In genomic region chr19:53520547-53521372, GRCh38 we compare ENCODE assay signal across 7 cellular contexts. TPM values are rescaled to one million over a fixed set of nuclear protein-coding genes. Genes with fewer than 3 reads are reported as not detected.
DNase-seq lines count a peak whose midpoint lies in the region; ATAC-seq, FAIRE-seq and TF ChIP-seq lines count a peak whose summit lies in the region.

No MANE protein-coding gene starts in this region.

- H3K27ac ChIP-seq in WERI-Rb-1 (peak overlapping the region; percentile 69), small intestine (ENCODE audit: low read depth in 1 of 2, low read length in 1 of 2) (peak overlapping the region; percentile 16 to 85)

- WGBS in small intestine, 3 donors, result 1 to 3% (median 2%) methylated on average over 46 of the region's 46 CpGs

- H3K36me3 ChIP-seq in WERI-Rb-1 (peaks cover under 1% of the 10 kb centered on the region), bronchial epithelial cell (ENCODE audit: control insufficient read depth, insufficient read depth, low read length) (no peaks in the 10 kb centered on the region), small intestine (ENCODE audit: control insufficient read depth in 2 of 2, insufficient read depth in 2 of 2, low read length in 2 of 2) (no peaks in the 10 kb centered on the region)

- ATAC-seq in HG02943 (IDR thresholded peaks at IDR 0.05; ENCODE audit: low read depth, unreplicated experiment), result peak; percentile 97

- H3K4me3 ChIP-seq in WERI-Rb-1 (ENCODE audit: low read depth, low read length) (peak overlapping the region; percentile 92), bronchial epithelial cell (ENCODE audit: low read depth, low read length) (peak overlapping the region; percentile 68), small intestine (ENCODE audit: low read depth in 1 of 2, low read length in 2 of 2) (peak overlapping the region; percentile 50 to 67)

- TF ChIP-seq CTCF in WERI-Rb-1 (IDR thresholded peaks at IDR 0.05; ENCODE audit: low read depth, low read length) (no peak), bronchial epithelial cell (IDR thresholded peaks at IDR 0.05; ENCODE audit: insufficient read depth, low read length, severe bottlenecking) (no peak)

- FAIRE-seq in GM18507 (lab: Jason Lieb, UNC), result peak; percentile 93
- peak; percentile 64 for FAIRE-seq in bronchial epithelial cell (lab: Jason Lieb, UNC)
- FAIRE-seq in small intestine (lab: Jason Lieb, UNC), result no peak

- DNase-seq in GM18507 (ENCODE audit: extremely low spot score, insufficient read length, low read depth) (peak; percentile 36), NCI-H2081 (lab: John Stamatoyannopoulos, UW) (peak; percentile 82 to 85), WERI-Rb-1 (peak; percentile 93), bronchial epithelial cell (ENCODE audit: low read depth) (peak; percentile 93), iPS-NIHi7 (ENCODE audit: extremely low spot score) (peak; percentile 94), small intestine (peak; percentile 98)

- no peaks in the 10 kb centered on the region for H3K4me1 ChIP-seq in small intestine (ENCODE audit: control insufficient read depth in 2 of 2, insufficient read depth in 1 of 2, low read depth in 1 of 2, low read length in 1 of 2)

- H3K9me3 ChIP-seq in WERI-Rb-1 (ENCODE audit: severe bottlenecking) (peaks cover 10% of the 10 kb centered on the region), small intestine (ENCODE audit: control insufficient read depth, low read depth) (no peaks in the 10 kb centered on the region)

- H3K27me3 ChIP-seq in WERI-Rb-1 (ENCODE audit: insufficient read depth, low read depth, severe bottlenecking) (no peaks in the 10 kb centered on the region), bronchial epithelial cell (ENCODE audit: control insufficient read depth, insufficient read depth, low read length) (no peaks in the 10 kb centered on the region), small intestine (ENCODE audit: control insufficient read depth in 2 of 2, insufficient read depth in 2 of 2, low read length in 2 of 2) (no peaks in the 10 kb centered on the region)

RNA-seq across cellular contexts. Expression of gene ZNF331, which starts 17.2 kb away (rescaled TPM):
- total RNA-seq in bronchial epithelial cell, result 6.4 and 6.8 TPM in 2 replicates
- 1 to 10 TPM; 2.2 to 5.9 (median 3.5) TPM for polyA plus RNA-seq in small intestine

RNA-seq across cellular contexts. Expression of gene ZNF813, which starts 53.2 kb away (rescaled TPM):
- total RNA-seq in bronchial epithelial cell, result 3.9 and 4.6 TPM in 2 replicates
- polyA plus RNA-seq in small intestine, result 1 to 10 TPM in 1 of 3 donors, under 1 TPM in 2; 0.45 to 1.6 (median 0.54) TPM

Comparison
In these comparisons a context has a peak if more than half of its experiments do, and no peak if none do; other contexts are left out.
1. Peak in every context shown above with its lines: DNase-seq, ATAC-seq, H3K4me3 ChIP-seq and H3K27ac ChIP-seq.
2. DNase-seq: peak in every context shown above with its lines; median percentile 98 in small intestine; 94 in iPS-NIHi7; 93 in WERI-Rb-1; 93 in bronchial epithelial cell; 84 in NCI-H2081; 36 in GM18507.